Comparison of ENCODE assay signal across 13 cellular contexts in genomic region chr10:7483848-7484247, GRCh38.
A peak's percentile ranks its signal among the peaks of the same experiment; 100 is the strongest.
DNase-seq lines count a peak whose midpoint lies in the region; ATAC-seq, FAIRE-seq and TF ChIP-seq lines count a peak whose summit lies in the region.
"Had no signal": no experiment of that assay in that cellular context is flagged by ENCODE, and none has a peak within 500 bp of the region (broad histone marks: within the 10 kb centered on the region; RNA-seq: fewer than 3 reads in every experiment).

No MANE protein-coding gene starts in this region.

- peaks cover 6% of the 10 kb centered on the region for H3K9me3 Mint-ChIP-seq in activated CD8-positive, alpha-beta memory T cell treated with anti-CD3 and anti-CD28 coated beads, Interleukin-2, amount 10 ng/mL, durations not matched to agents 7 days and 5 days (ENCODE audit: low read depth)
- H3K9me3 Mint-ChIP-seq: GM23338 had no signal

- H3K79me2 ChIP-seq in SU-DHL-6 (ENCODE audit: insufficient read depth, low read length): no peaks in the 10 kb centered on the region

- H3K9ac ChIP-seq in SU-DHL-6 (ENCODE audit: low read length): peak overlapping the region; percentile 58

- H3K4me3 Mint-ChIP-seq in activated CD8-positive, alpha-beta memory T cell treated with anti-CD3 and anti-CD28 coated beads, Interleukin-2, amount 10 ng/mL, durations not matched to agents 7 days and 5 days: peak overlapping the region; percentile 53
- H3K4me3 Mint-ChIP-seq: GM23338 had no signal

- no peaks in the 10 kb centered on the region for H3K27me3 Mint-ChIP-seq in activated CD8-positive, alpha-beta memory T cell treated with anti-CD3 and anti-CD28 coated beads, Interleukin-2, amount 10 ng/mL, durations not matched to agents 7 days and 5 days

- CTCF ChIA-PET in activated CD8-positive, alpha-beta memory T cell treated with anti-CD3 and anti-CD28 coated beads, Interleukin-2, amount 10 ng/mL, durations not matched to agents 7 days and 5 days (lab: Charles Lee): interaction anchor here (0.8 to 1.7 kb wide), 6 partner anchors 10 to 63 kb away, joined by 3 to 12 read pairs (median 4); no protein-coding TSS in a partner anchor

- no peaks in the 10 kb centered on the region for H3K4me1 ChIP-seq in small intestine (ENCODE audit: control insufficient read depth in 2 of 2, insufficient read depth in 1 of 2, low read depth in 1 of 2, low read length in 1 of 2)
- H3K4me1 ChIP-seq: ascending aorta had no signal

- H3K27ac Mint-ChIP-seq in activated CD8-positive, alpha-beta memory T cell treated with anti-CD3 and anti-CD28 coated beads, Interleukin-2, amount 10 ng/mL, durations not matched to agents 7 days and 5 days: peak overlapping the region; percentile 99
- H3K27ac Mint-ChIP-seq: GM23338 had no signal

- H2AFZ ChIP-seq in SU-DHL-6 (ENCODE audit: low read depth, low read length, severe bottlenecking): peak overlapping the region; percentile 6

- H3K27me3 ChIP-seq in SU-DHL-6 (ENCODE audit: low read length): no peaks in the 10 kb centered on the region
- no peaks in the 10 kb centered on the region for H3K27me3 ChIP-seq in small intestine (ENCODE audit: control insufficient read depth in 2 of 2, insufficient read depth in 2 of 2, low read length in 2 of 2)
- H3K27me3 ChIP-seq: ascending aorta, right lobe of liver had no signal

- 67 to 84% (median 75%) methylated on average over 9 of the region's 9 CpGs for WGBS in small intestine, 3 donors

- peak; percentile 46 for DNase-seq in activated CD8-positive, alpha-beta memory T cell treated with anti-CD3 and anti-CD28 coated beads, Interleukin-2, amount 10 ng/mL, durations not matched to agents 7 days and 5 days
- no peak for DNase-seq in activated CD8-positive, alpha-beta memory T cell treated with anti-CD3 and anti-CD28 coated beads for 24 hours
- DNase-seq in small intestine: no peak
- no peak for DNase-seq in globus pallidus (ENCODE audit: low spot score)
- DNase-seq: islet precursor cell, right lobe of liver had no signal

- TF ChIP-seq CTCF in SU-DHL-6 (IDR thresholded peaks at IDR 0.05; ENCODE audit: insufficient read depth, low read length, poor library complexity, severe bottlenecking): no peak

- H3K4me1 Mint-ChIP-seq in activated CD8-positive, alpha-beta memory T cell treated with anti-CD3 and anti-CD28 coated beads, Interleukin-2, amount 10 ng/mL, durations not matched to agents 7 days and 5 days: peaks cover 84% of the 10 kb centered on the region

- peak; percentile 8 for ATAC-seq in activated CD8-positive, alpha-beta memory T cell treated with anti-CD3 and anti-CD28 coated beads, Interleukin-2, amount 10 ng/mL, durations not matched to agents 7 days and 5 days
- ATAC-seq in HG02938 (IDR thresholded peaks at IDR 0.05; ENCODE audit: unreplicated experiment): no peak
- ATAC-seq in GM18498 (IDR thresholded peaks at IDR 0.05; ENCODE audit: unreplicated experiment): no peak
- ATAC-seq: GM23338 had no signal

- H3K36me3 Mint-ChIP-seq in activated CD8-positive, alpha-beta memory T cell treated with anti-CD3 and anti-CD28 coated beads, Interleukin-2, amount 10 ng/mL, durations not matched to agents 7 days and 5 days: peaks cover 31% of the 10 kb centered on the region

- no peak for FAIRE-seq in small intestine (lab: Jason Lieb, UNC)
- FAIRE-seq: A204.1 had no signal

- no peaks in the 10 kb centered on the region for H3K36me3 ChIP-seq in SU-DHL-6 (ENCODE audit: low read length)
- H3K36me3 ChIP-seq in small intestine (ENCODE audit: control insufficient read depth in 2 of 2, insufficient read depth in 2 of 2, low read length in 2 of 2): no peaks in the 10 kb centered on the region
- H3K36me3 ChIP-seq: ascending aorta, right lobe of liver had no signal

- H3K27ac ChIP-seq in SU-DHL-6 (ENCODE audit: low read depth, low read length) (peak overlapping the region; percentile 96), cingulate gyrus (ENCODE audit: low read depth, low read length) (peak overlapping the region; percentile 7), small intestine (ENCODE audit: low read depth in 1 of 2, low read length in 1 of 2) (peak overlapping the region; percentile 44 to 57)

- H3K9me3 ChIP-seq in SU-DHL-6 (ENCODE audit: insufficient read depth, low read length) (no peaks in the 10 kb centered on the region), small intestine (ENCODE audit: control insufficient read depth, low read depth) (no peaks in the 10 kb centered on the region)
- H3K9me3 ChIP-seq: ascending aorta, right lobe of liver had no signal

- H3K4me3 ChIP-seq in SU-DHL-6 (ENCODE audit: insufficient read depth, low read length, poor library complexity, severe bottlenecking) (no peak overlapping the region), small intestine (ENCODE audit: low read depth in 1 of 2, low read length in 2 of 2) (no peak overlapping the region)
- H3K4me3 ChIP-seq: ascending aorta, GM23338, right lobe of liver had no signal

- peaks cover 50% of the 10 kb centered on the region for H3F3A ChIP-seq in SU-DHL-6 (ENCODE audit: insufficient read depth)

- H3K9me2 ChIP-seq in SU-DHL-6 (replicated peaks; ENCODE audit: insufficient read depth, low read length): no peaks in the 10 kb centered on the region

- no peaks in the 10 kb centered on the region for H4K20me1 ChIP-seq in SU-DHL-6 (ENCODE audit: low read depth, low read length)

- H3K4me2 ChIP-seq in SU-DHL-6 (ENCODE audit: low read depth, low read length, poor library complexity, severe bottlenecking): peak overlapping the region; percentile 82
- H3K4me2 ChIP-seq: GM23338 had no signal

Comparison
In these comparisons a context has a peak if more than half of its experiments do, and no peak if none do; other contexts are left out.
1. H3K27ac ChIP-seq: peak in every context shown above with its lines; median percentile 96 in SU-DHL-6; 50 in small intestine; 7 in cingulate gyrus.